1 cellular context compared by ENCODE assay signal in genomic region chr1:63892632-63893395, GRCh38.
TF ChIP-seq lines count a peak whose summit lies in the region.

No MANE protein-coding gene starts in this region.

TF ChIP-seq in HEK293, 187 proteins besides CTCF, POLR2A, EP300 and RAD21 (continued from another document and continues in another):
- TF ChIP-seq ZBTB44 (tag by site-specific recombination; IDR thresholded peaks at IDR 0.05), result no peak
- TF ChIP-seq ZNF148 (tag by site-specific recombination; IDR thresholded peaks at IDR 0.05; ENCODE audit: borderline replicate concordance), result no peak
- no peak for TF ChIP-seq ZNF488 (tag by site-specific recombination; IDR thresholded peaks at IDR 0.05)
- no peak for TF ChIP-seq RBAK (tag by site-specific recombination; IDR thresholded peaks at IDR 0.05)
- TF ChIP-seq ZNF621 (tag by site-specific recombination; IDR thresholded peaks at IDR 0.05), result no peak
- no peak for TF ChIP-seq ZNF146 (tag by site-specific recombination; IDR thresholded peaks at IDR 0.05)
- TF ChIP-seq ZNF785 (tag by site-specific recombination; IDR thresholded peaks at IDR 0.05), result no peak
- peak; percentile 95 for TF ChIP-seq PRDM10 (tag by site-specific recombination; IDR thresholded peaks at IDR 0.05)
- TF ChIP-seq ZNF221 (tag by site-specific recombination; IDR thresholded peaks at IDR 0.05; ENCODE audit: borderline replicate concordance), result no peak
- no peak for TF ChIP-seq ZNF513 (tag by site-specific recombination; IDR thresholded peaks at IDR 0.05)
- TF ChIP-seq ZNF184 (tag by site-specific recombination; IDR thresholded peaks at IDR 0.05), result peak; percentile 48; the same call in 1 of the 2 replicates
- no peak for TF ChIP-seq BCL11A (tag by site-specific recombination; IDR thresholded peaks at IDR 0.05; ENCODE audit: low read depth)
- peak; percentile 59; the same call in 1 of the 2 replicates for TF ChIP-seq ZEB2 (tag by site-specific recombination; IDR thresholded peaks at IDR 0.05)
- TF ChIP-seq ZNF571 (tag by site-specific recombination; IDR thresholded peaks at IDR 0.05), result no peak
- TF ChIP-seq ZNF266 (tag by site-specific recombination; IDR thresholded peaks at IDR 0.05; ENCODE audit: low read depth), result peak; percentile 100
- no peak for TF ChIP-seq ZNF645 (tag by site-specific recombination; IDR thresholded peaks at IDR 0.05)
- TF ChIP-seq ZNF514 (tag by site-specific recombination; IDR thresholded peaks at IDR 0.05), result no peak
- no peak for TF ChIP-seq ZSCAN18 (tag by site-specific recombination; IDR thresholded peaks at IDR 0.05)
- no peak for TF ChIP-seq ZBTB1 (tag by site-specific recombination; IDR thresholded peaks at IDR 0.05)
- TF ChIP-seq ZBTB10 (tag by site-specific recombination; IDR thresholded peaks at IDR 0.05), result peak; percentile 38; the same call in 1 of the 2 replicates
- TF ChIP-seq ZNF157 (tag by site-specific recombination; IDR thresholded peaks at IDR 0.05), result no peak
- peak; percentile 53; the same call in 1 of the 2 replicates for TF ChIP-seq ZNF692 (tag by site-specific recombination; IDR thresholded peaks at IDR 0.05)
- 0 out of 2 replicates have a peak, but pooled peaks have one; percentile 31 for TF ChIP-seq ZNF2 (tag by site-specific recombination; IDR thresholded peaks at IDR 0.05)
- TF ChIP-seq PRDM1 (tag by site-specific recombination; IDR thresholded peaks at IDR 0.05), result no peak
- no peak for TF ChIP-seq PRDM4 (tag by site-specific recombination; IDR thresholded peaks at IDR 0.05)
- TF ChIP-seq ZNF121 (tag by site-specific recombination; IDR thresholded peaks at IDR 0.05), result no peak
- no peak for TF ChIP-seq ZNF580 (tag by site-specific recombination; IDR thresholded peaks at IDR 0.05)
- peak; percentile 32; the same call in 1 of the 2 replicates for TF ChIP-seq ZBTB20 (tag by site-specific recombination; IDR thresholded peaks at IDR 0.05)
- no peak for TF ChIP-seq INSM2 (tag by site-specific recombination; IDR thresholded peaks at IDR 0.05)
- peak; percentile 38; the same call in 1 of the 2 replicates for TF ChIP-seq ZFP69B (tag by site-specific recombination; IDR thresholded peaks at IDR 0.05)
- no peak for TF ChIP-seq ZNF530 (tag by site-specific recombination; IDR thresholded peaks at IDR 0.05; ENCODE audit: low read depth)
